Comparison of ENCODE assay signal across 17 cellular contexts in the genomic region with DNA sequence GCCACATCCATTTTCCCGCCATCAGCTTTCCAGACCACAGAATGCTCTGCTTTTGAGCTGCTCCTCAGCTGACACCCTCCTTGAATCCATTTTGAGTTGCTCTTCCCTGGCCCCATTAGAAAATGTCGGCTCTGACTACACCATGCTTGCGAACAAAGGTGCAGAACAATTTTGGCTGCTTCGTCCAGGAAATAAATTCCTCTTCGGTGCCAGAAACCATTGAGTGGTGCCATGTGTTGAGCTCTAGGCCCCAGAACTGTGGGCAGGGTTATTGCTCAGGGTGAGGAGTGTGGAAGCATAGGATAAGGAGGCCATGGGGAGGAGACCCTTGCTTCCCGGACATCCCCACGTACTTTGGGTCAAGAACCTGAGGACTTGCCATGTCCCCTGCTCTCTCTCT. TPM values are rescaled to one million over a fixed set of nuclear protein-coding genes. Genes with fewer than 3 reads are reported as not detected.
DNase-seq lines count a peak whose midpoint lies in the region; ATAC-seq, FAIRE-seq and TF ChIP-seq lines count a peak whose summit lies in the region.
"Had no signal": no experiment of that assay in that cellular context is flagged by ENCODE, and none has a peak within 500 bp of the region (broad histone marks: within the 10 kb centered on the region; RNA-seq: fewer than 3 reads in every experiment).

No MANE protein-coding gene starts in this region.

- H3K4me3 Mint-ChIP-seq in effector memory CD8-positive, alpha-beta T cell: no peak overlapping the region

- H3K27me3 Mint-ChIP-seq in effector memory CD8-positive, alpha-beta T cell: peaks cover 0 to 18% of the 10 kb centered on the region in 2 donors

- CTCF ChIA-PET in GM10248 (lab: Yijun Ruan, JAX): interaction anchor here (1.2 to 11.6 kb wide), 5 partner anchors 14 to 82 kb away, joined by 3 to 97 read pairs (median 5); no protein-coding TSS in a partner anchor

- TF ChIP-seq CTCF in 22Rv1 (IDR thresholded peaks at IDR 0.05): no peak
- TF ChIP-seq CTCF in GM10248 (IDR thresholded peaks at IDR 0.05; ENCODE audit: control extremely low read depth, extremely low read depth, low read depth, missing control alignments): no peak

- FAIRE-seq in frontal cortex (lab: Jason Lieb, UNC): no peak
- FAIRE-seq: A549, GM12892, H1, HepG2 had no signal

- H3K9me3 Mint-ChIP-seq in effector memory CD8-positive, alpha-beta T cell: no peaks in the 10 kb centered on the region

- ATAC-seq in effector memory CD8-positive, alpha-beta T cell (replicated peaks): no peak
- no peak for ATAC-seq in activated CD4-positive, CD25-positive, alpha-beta regulatory T cell treated with anti-CD3 and anti-CD28 coated beads, Interleukin-2, amount 50 U/mL, for 24 hours
- ATAC-seq: A549, HepG2 had no signal

- H3K27ac ChIP-seq in 22Rv1 (peak overlapping the region; percentile 33; the same call in 1 of the 2 replicates), angular gyrus (ENCODE audit: low read depth, low read length) (peak overlapping the region; percentile 22), substantia nigra (ENCODE audit: low read depth, low read length, poor library complexity, severe bottlenecking) (peak overlapping the region; percentile 35)
- H3K27ac ChIP-seq: A549 had no signal

- H3K27ac Mint-ChIP-seq in effector memory CD8-positive, alpha-beta T cell: peak overlapping the region; percentile 38 to 94

- no peak for DNase-seq in effector memory CD8-positive, alpha-beta T cell
- DNase-seq in substantia nigra (lab: John Stamatoyannopoulos, UW) (no peak), frontal cortex (ENCODE audit: low spot score in 2 of 2) (no peak), GM10248 (ENCODE audit: extremely low spot score) (no peak)
- DNase-seq: DND-41, GF-D8, KG1, NCI-H1436 treated with DMSO at 0.1 percent for 48 hours, NCI-H2081, NCI-H748 treated with DMSO at 0.1 percent for 48 hours had no signal

- POLR2A ChIA-PET in GM10248 (lab: Yijun Ruan, JAX): interaction anchor here (0.6 kb wide), 1 partner anchor 68 kb away, joined by 4 read pairs; no protein-coding TSS in a partner anchor

- H3K4me1 Mint-ChIP-seq in effector memory CD8-positive, alpha-beta T cell (ENCODE audit: low read depth in 2 of 2): peaks cover 47 to 50% of the 10 kb centered on the region in 2 donors

- H3K36me3 Mint-ChIP-seq in effector memory CD8-positive, alpha-beta T cell (ENCODE audit: insufficient read depth): peaks cover 9% of the 10 kb centered on the region

RNA-seq across cellular contexts. Expression of a gene that starts 52.1 kb away (rescaled TPM):
- total RNA-seq in frontal cortex: 41.6 TPM

RNA-seq across cellular contexts. Expression of a gene that starts 55.3 kb away (rescaled TPM):
- 2.9 TPM for total RNA-seq in frontal cortex
